Comparison of ENCODE assay signal across 8 cellular contexts in genomic region chr17:50151937-50152547, GRCh38. TPM values are rescaled to one million over a fixed set of nuclear protein-coding genes. Genes with fewer than 3 reads are reported as not detected.
DNase-seq lines count a peak whose midpoint lies in the region; ATAC-seq and TF ChIP-seq lines count a peak whose summit lies in the region.

No MANE protein-coding gene starts in this region.

- peaks cover 36% of the 10 kb centered on the region for H3K79me2 ChIP-seq in hepatocyte

- H3K4me3 ChIP-seq in SJSA1 (peak overlapping the region; percentile 88), body of pancreas (no peak overlapping the region), hepatocyte (peak overlapping the region; percentile 21), prostate gland (peak overlapping the region; percentile 69 to 86)

- peaks cover 27% of the 10 kb centered on the region for H4K20me1 ChIP-seq in hepatocyte (ENCODE audit: insufficient read depth, poor library complexity, severe bottlenecking)

- ATAC-seq in GM18505 (IDR thresholded peaks at IDR 0.05; ENCODE audit: unreplicated experiment) (no peak), body of pancreas (peak; percentile 69)

- H2AFZ ChIP-seq in hepatocyte, result peak overlapping the region; percentile 88

- WGBS in body of pancreas, 2 donors, result 4 to 5% methylated on average over 11 to 12 of the region's 12 CpGs
- 6% methylated on average over 11 of the region's 12 CpGs for WGBS in hepatocyte (ENCODE audit: low lambda C conversion rate, missing lambda C conversion rate)
- whole genome bisulfite sequencing in prostate gland, result 3% methylated on average over 12 of the region's 12 CpGs

- no peaks in the 10 kb centered on the region for H3K9me2 ChIP-seq in hepatocyte (replicated peaks; ENCODE audit: insufficient read depth)

- peak; percentile 84 for DNase-seq in AG08396 (ENCODE audit: low spot score)
- peak; percentile 85 for DNase-seq in MV-4-11 (lab: John Stamatoyannopoulos, UW)
- DNase-seq in SJSA1 (ENCODE audit: low read depth in 1 of 2, low spot score in 2 of 2), result peak; percentile 89 to 93
- peak; percentile 81 to 92 (median 88) for DNase-seq in body of pancreas
- DNase-seq in hepatocyte (ENCODE audit: low spot score), result peak; percentile 91
- peak; percentile 91 for DNase-seq in prostate gland (ENCODE audit: low spot score)
- no peak for DNase-seq in effector CD8-positive, alpha-beta T cell (lab: John Stamatoyannopoulos, UW)

- H3K4me1 ChIP-seq in SJSA1 (replicated peaks) (peaks cover 46% of the 10 kb centered on the region), body of pancreas (peaks cover 57% of the 10 kb centered on the region), hepatocyte (ENCODE audit: insufficient read depth) (peaks cover 21% of the 10 kb centered on the region), prostate gland (replicated peaks) (peaks cover 19% of the 10 kb centered on the region)

- H3K27ac ChIP-seq in SJSA1, result peak overlapping the region; percentile 25
- H3K27ac ChIP-seq in body of pancreas, result peak overlapping the region; percentile 55 to 86 (median 82)
- H3K27ac ChIP-seq in hepatocyte, result peak overlapping the region; percentile 83
- peak overlapping the region; percentile 77 to 90 for H3K27ac ChIP-seq in prostate gland

- peaks cover 32% of the 10 kb centered on the region for H3K36me3 ChIP-seq in SJSA1
- H3K36me3 ChIP-seq in body of pancreas (replicated peaks in 1 of 2; ENCODE audit: insufficient read depth in 1 of 2, low read depth in 2 of 2), result no peaks in the 10 kb centered on the region
- H3K36me3 ChIP-seq in hepatocyte (replicated peaks; ENCODE audit: insufficient read depth, low read depth), result no peaks in the 10 kb centered on the region
- H3K36me3 ChIP-seq in prostate gland, result no peaks in the 10 kb centered on the region

- intact Hi-C loops in body of pancreas (cut with DNase I) (no loop called here), prostate gland (cut with DNase I) (loop anchor here (5.0 to 10.0 kb wide), 2 partner anchors 35 to 57 kb away; partner anchors contain the start of gene PDK2)

- H3K9me3 ChIP-seq in SJSA1 (replicated peaks) (no peaks in the 10 kb centered on the region), body of pancreas (no peaks in the 10 kb centered on the region), hepatocyte (ENCODE audit: low read depth) (no peaks in the 10 kb centered on the region), prostate gland (no peaks in the 10 kb centered on the region)

- TF ChIP-seq POLR2A in GM18505 (IDR thresholded peaks at IDR 0.05; ENCODE audit: borderline replicate concordance, extremely low read depth, insufficient read depth, insufficient read length), result peak; percentile 63
- TF ChIP-seq POLR2A in body of pancreas (IDR thresholded peaks at IDR 0.05), result peak in 2 of 3 donors; percentile 33 to 43
- TF ChIP-seq POLR2A in prostate gland (IDR thresholded peaks at IDR 0.05), result peak; percentile 31

- peak in 3 of 7 experiments; percentile 22 to 38 (median 28) for TF ChIP-seq CTCF in body of pancreas (IDR thresholded peaks at IDR 0.05)
- no peak for TF ChIP-seq CTCF in hepatocyte (IDR thresholded peaks at IDR 0.05; ENCODE audit: poor library complexity)
- TF ChIP-seq CTCF in prostate gland (IDR thresholded peaks at IDR 0.05), result peak in 2 of 4 experiments; percentile 18 to 41

- no peaks in the 10 kb centered on the region for H3K27me3 ChIP-seq in SJSA1 (replicated peaks)
- H3K27me3 ChIP-seq in body of pancreas, result no peaks in the 10 kb centered on the region
- no peaks in the 10 kb centered on the region for H3K27me3 ChIP-seq in hepatocyte
- no peaks in the 10 kb centered on the region for H3K27me3 ChIP-seq in prostate gland (replicated peaks; ENCODE audit: insufficient read depth)

- peak overlapping the region; percentile 98 for H3K4me2 ChIP-seq in hepatocyte

RNA-seq across cellular contexts. Expression of gene PPP1R9B, which starts 1.6 kb away (rescaled TPM):
- total RNA-seq in SJSA1 (2014; rRNA removed; shearing (Covaris generic)), result 69.4 and 70.1 TPM in 2 replicates
- 10 to 100 TPM; 20.0 to 31.0 TPM for total RNA-seq in body of pancreas
- total RNA-seq in hepatocyte, result 22.5 and 26.2 TPM in 2 replicates
- 5.1 and 6.7 TPM in 2 replicates for polyA plus RNA-seq in hepatocyte
- 10 to 100 TPM; 36.2 to 79.7 TPM for total RNA-seq in prostate gland

RNA-seq across cellular contexts. Expression of gene SGCA, which starts 13.8 kb away (rescaled TPM):
- 2.4 TPM in 1 of 2 replicates, not detected in the other for total RNA-seq in SJSA1 (2014; rRNA removed; shearing (Covaris generic))
- 1 to 10 TPM in 1 of 2 donors, not detected in 1; 1.3 TPM for total RNA-seq in body of pancreas
- 0.37 TPM in 1 of 2 replicates, not detected in the other for total RNA-seq in hepatocyte
- 0.83 and 2.2 TPM in 2 replicates for polyA plus RNA-seq in hepatocyte
- 10 to 100 TPM; 13.9 to 19.4 TPM for total RNA-seq in prostate gland

RNA-seq across cellular contexts. Expression of gene SAMD14, which starts 22.1 kb away (rescaled TPM):
- 0.11 TPM in 1 of 2 replicates, not detected in the other for total RNA-seq in SJSA1 (2014; rRNA removed; shearing (Covaris generic))
- not detected for total RNA-seq in body of pancreas
- total RNA-seq in hepatocyte, result 2.4 and 3.1 TPM in 2 replicates
- 3.1 and 4.2 TPM in 2 replicates for polyA plus RNA-seq in hepatocyte
- 1 to 10 TPM; 2.5 to 7.4 TPM for total RNA-seq in prostate gland

RNA-seq across cellular contexts. Expression of gene COL1A1, which starts 49.4 kb away (rescaled TPM):
- total RNA-seq in SJSA1 (2014; rRNA removed; shearing (Covaris generic)), result 957 and 2,133 TPM in 2 replicates
- total RNA-seq in body of pancreas, result 10 to 100 TPM; 11.2 to 62.3 TPM
- 351 and 1,063 TPM in 2 replicates for total RNA-seq in hepatocyte
- 5,822 and 6,071 TPM in 2 replicates for polyA plus RNA-seq in hepatocyte
- 10 to 100 TPM; 21.5 to 81.0 TPM for total RNA-seq in prostate gland

RNA-seq across cellular contexts. Expression of gene PDK2, which starts 56.9 kb away (rescaled TPM):
- total RNA-seq in SJSA1 (2014; rRNA removed; shearing (Covaris generic)), result 22.2 and 25.3 TPM in 2 replicates
- 100 to 1,000 TPM in 1 of 2 donors, 10 to 100 TPM in 1; 27.0 to 119 TPM for total RNA-seq in body of pancreas
- 35.5 and 42.7 TPM in 2 replicates for total RNA-seq in hepatocyte
- polyA plus RNA-seq in hepatocyte, result 55.8 and 56.9 TPM in 2 replicates
- 10 to 100 TPM; 47.1 to 79.5 TPM for total RNA-seq in prostate gland

Comparison
In these comparisons a context has a peak if more than half of its experiments do, and no peak if none do; other contexts are left out.
1. H3K27ac ChIP-seq: peak in every context shown above with its lines; median percentile 84 in prostate gland; 83 in hepatocyte; 82 in body of pancreas; 25 in SJSA1.
2. H3K4me3 ChIP-seq: peak in SJSA1 (single experiment), hepatocyte (single experiment) and prostate gland (2 of 2); none in body of pancreas (0 of 2).
3. Peak in every context shown above with its lines, with median percentiles within 50 percentile points of each other: POLR2A ChIP-seq.